In genomic region chr5:108728566-108729305, GRCh38 we compare ENCODE assay signal across 8 cellular contexts. TPM values are rescaled to one million over a fixed set of nuclear protein-coding genes. Genes with fewer than 3 reads are reported as not detected.
DNase-seq lines count a peak whose midpoint lies in the region; ATAC-seq, FAIRE-seq and TF ChIP-seq lines count a peak whose summit lies in the region.

No MANE protein-coding gene starts in this region.

- H3K9me3 ChIP-seq in CD4-positive, CD25-positive, alpha-beta regulatory T cell (ENCODE audit: control insufficient read depth in 2 of 2, low read length in 2 of 2), result no peaks in the 10 kb centered on the region
- H3K9me3 ChIP-seq in KOPT-K1 (ENCODE audit: insufficient read depth, low read length, poor library complexity, severe bottlenecking) (no peaks in the 10 kb centered on the region), skeletal muscle tissue (ENCODE audit: control insufficient read depth in 3 of 3, low read length in 3 of 3) (no peaks in the 10 kb centered on the region)

- peaks cover 6 to 17% (median 11%) of the 10 kb centered on the region in 4 donors for H3K4me1 Mint-ChIP-seq in CD4-positive, CD25-positive, alpha-beta regulatory T cell
- peaks cover 23% of the 10 kb centered on the region for H3K4me1 Mint-ChIP-seq in activated T-cell treated with anti-CD3 and anti-CD28 coated beads, Interleukin-2, amount 50 U/mL, for 4 hours (ENCODE audit: low read depth)

- no peak for FAIRE-seq in GM12892 (lab: Jason Lieb, UNC)

- H3K27me3 ChIP-seq in CD4-positive, CD25-positive, alpha-beta regulatory T cell (ENCODE audit: control insufficient read depth, insufficient read depth, low read length), result peaks cover 24% of the 10 kb centered on the region
- H3K27me3 ChIP-seq in foreskin keratinocyte (no peaks in the 10 kb centered on the region), skeletal muscle tissue (ENCODE audit: control insufficient read depth in 3 of 3, insufficient read depth in 3 of 3, low read length in 3 of 3) (no peaks in the 10 kb centered on the region)

- H3K27ac Mint-ChIP-seq in CD4-positive, CD25-positive, alpha-beta regulatory T cell, result peak overlapping the region; percentile 12 to 88 (median 28)

- DNase-seq in CD4-positive, CD25-positive, alpha-beta regulatory T cell, result peak in 2 of 3 donors; percentile 31 to 67
- DNase-seq in activated T-cell treated with anti-CD3 and anti-CD28 coated beads, Interleukin-2, amount 50 U/mL, for 4 hours, result peak; percentile 53
- DNase-seq in foreskin keratinocyte (no peak), foreskin melanocyte (no peak), GM12892 (ENCODE audit: insufficient read length) (no peak)

- H3K4me3 ChIP-seq in CD4-positive, CD25-positive, alpha-beta regulatory T cell (ENCODE audit: low read depth, low read length), result peak overlapping the region; percentile 89
- H3K4me3 ChIP-seq in skeletal muscle tissue (ENCODE audit: low read length in 3 of 3), result peak overlapping the region; percentile 81 to 96 (median 95)

- H3K36me3 Mint-ChIP-seq in CD4-positive, CD25-positive, alpha-beta regulatory T cell, result no peaks in the 10 kb centered on the region
- no peaks in the 10 kb centered on the region for H3K36me3 Mint-ChIP-seq in activated T-cell treated with anti-CD3 and anti-CD28 coated beads, Interleukin-2, amount 50 U/mL, for 4 hours (ENCODE audit: insufficient read depth)

- ATAC-seq in CD4-positive, CD25-positive, alpha-beta regulatory T cell (ENCODE audit: low read depth in 2 of 2), result peak; percentile 38 to 43
- ATAC-seq in GM21526 (IDR thresholded peaks at IDR 0.05; ENCODE audit: low FRiP score, unreplicated experiment) (peak; percentile 26), foreskin keratinocyte (peak; percentile 23)
- peak; percentile 69 to 73 for ATAC-seq in activated T-cell treated with anti-CD3 and anti-CD28 coated beads, Interleukin-2, amount 50 U/mL, for 4 hours

- H3K9ac ChIP-seq in skeletal muscle tissue (ENCODE audit: low read depth in 1 of 3, low read length in 3 of 3), result peak overlapping the region; percentile 93 to 98 (median 94)

- TF ChIP-seq CTCF in foreskin keratinocyte (conservative IDR thresholded peaks at IDR 0.05), result no peak

- peaks cover 0 to 2% (median 0%) of the 10 kb centered on the region in 7 donors for H3K9me3 Mint-ChIP-seq in CD4-positive, CD25-positive, alpha-beta regulatory T cell
- no peaks in the 10 kb centered on the region for H3K9me3 Mint-ChIP-seq in activated T-cell treated with anti-CD3 and anti-CD28 coated beads, Interleukin-2, amount 50 U/mL, for 4 hours

- peaks cover 61% of the 10 kb centered on the region for H3K27me3 Mint-ChIP-seq in CD4-positive, CD25-positive, alpha-beta regulatory T cell
- H3K27me3 Mint-ChIP-seq in activated T-cell treated with anti-CD3 and anti-CD28 coated beads, Interleukin-2, amount 50 U/mL, for 4 hours (ENCODE audit: low read depth), result peaks cover 18% of the 10 kb centered on the region

- H3K36me3 ChIP-seq in CD4-positive, CD25-positive, alpha-beta regulatory T cell (ENCODE audit: control insufficient read depth, insufficient read depth, low read length), result no peaks in the 10 kb centered on the region
- H3K36me3 ChIP-seq in KOPT-K1 (ENCODE audit: insufficient read depth, low read length), result no peaks in the 10 kb centered on the region
- no peaks in the 10 kb centered on the region for H3K36me3 ChIP-seq in skeletal muscle tissue (ENCODE audit: control insufficient read depth in 3 of 3, insufficient read depth in 3 of 3, low read length in 3 of 3)

- peak overlapping the region; percentile 80 to 96 (median 84) for H3K4me3 Mint-ChIP-seq in CD4-positive, CD25-positive, alpha-beta regulatory T cell
- H3K4me3 Mint-ChIP-seq in activated T-cell treated with anti-CD3 and anti-CD28 coated beads, Interleukin-2, amount 50 U/mL, for 4 hours, result peak overlapping the region; percentile 67

- H3K4me1 ChIP-seq in CD4-positive, CD25-positive, alpha-beta regulatory T cell (ENCODE audit: control insufficient read depth, insufficient read depth, low read length, poor library complexity, severe bottlenecking), result peaks cover 12% of the 10 kb centered on the region
- H3K4me1 ChIP-seq in foreskin keratinocyte (peaks cover 8% of the 10 kb centered on the region), skeletal muscle tissue (ENCODE audit: control insufficient read depth in 3 of 3, insufficient read depth in 3 of 3, low read length in 3 of 3) (peaks cover 0 to 6% (median 0%) of the 10 kb centered on the region in 3 donors)

- H3K27ac ChIP-seq in CD4-positive, CD25-positive, alpha-beta regulatory T cell (ENCODE audit: insufficient read depth, low read length, poor library complexity, severe bottlenecking), result no peak overlapping the region
- peak overlapping the region; percentile 38 for H3K27ac ChIP-seq in KOPT-K1 (ENCODE audit: low read depth, low read length, poor library complexity, severe bottlenecking)
- peak overlapping the region; percentile 61 for H3K27ac ChIP-seq in foreskin keratinocyte
- H3K27ac ChIP-seq in skeletal muscle tissue (ENCODE audit: low read depth, low read length), result peak overlapping the region; percentile 87

- TF ChIP-seq POLR2A in GM12892 (IDR thresholded peaks at IDR 0.05; ENCODE audit: low read depth, low read length), result no peak

RNA-seq across cellular contexts. Expression of gene FER, which starts 19.0 kb away (rescaled TPM):
- total RNA-seq in CD4-positive, CD25-positive, alpha-beta regulatory T cell, result 12.0 TPM
- polyA plus RNA-seq in CD4-positive, CD25-positive, alpha-beta regulatory T cell, result 10 to 100 TPM in 1 of 4 donors, 1 to 10 TPM in 3; 3.9 to 11.4 (median 5.8) TPM
- 1 to 10 TPM; 5.1 to 7.4 (median 7.3) TPM for total RNA-seq in activated T-cell treated with anti-CD3 and anti-CD28 coated beads, Interleukin-2, amount 50 U/mL, for 4 hours
- total RNA-seq in foreskin keratinocyte, result 27.6 and 27.9 TPM in 2 replicates
- 4.1 and 4.3 TPM in 2 replicates for polyA plus RNA-seq in foreskin keratinocyte
- total RNA-seq in skeletal muscle tissue, result 19.8 TPM
- polyA plus RNA-seq in GM12892 (2012; ENCODE audit: missing spikeins), result 11.2 TPM

Comparison
In these comparisons a context has a peak if more than half of its experiments do, and no peak if none do; other contexts are left out.
1. DNase-seq: peak in CD4-positive, CD25-positive, alpha-beta regulatory T cell (2 of 3) and activated T-cell treated with anti-CD3 and anti-CD28 coated beads, Interleukin-2, amount 50 U/mL, for 4 hours (single experiment); none in foreskin keratinocyte (0 of 2), foreskin melanocyte (single experiment) and GM12892 (single experiment).
2. Peak in every context shown above with its lines, with median percentiles within 50 percentile points of each other: ATAC-seq.